9 cellular contexts compared by ENCODE assay signal in the genomic region with DNA sequence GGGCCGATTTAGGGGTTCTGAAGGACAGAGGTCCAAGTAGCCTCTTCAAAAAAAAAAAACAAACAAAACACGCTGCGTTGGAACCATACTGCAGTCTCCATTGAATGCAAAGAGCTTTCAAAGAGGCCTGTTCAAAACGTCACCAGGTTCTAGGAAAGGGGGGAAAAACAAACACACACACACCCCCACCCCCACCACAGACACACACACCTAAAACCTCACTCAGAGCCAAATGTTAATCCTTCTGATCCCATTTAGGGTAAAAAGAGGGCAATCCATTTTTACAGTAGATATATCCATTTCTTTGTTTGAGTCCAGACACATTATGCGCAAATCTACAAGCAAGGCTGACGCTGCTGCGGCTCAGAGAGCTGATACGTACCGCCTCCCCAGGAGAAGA. TPM values are rescaled to one million over a fixed set of nuclear protein-coding genes. Genes with fewer than 3 reads are reported as not detected.
DNase-seq lines count a peak whose midpoint lies in the region; ATAC-seq, FAIRE-seq and TF ChIP-seq lines count a peak whose summit lies in the region.
"Had no signal": no experiment of that assay in that cellular context is flagged by ENCODE, and none has a peak within 500 bp of the region (broad histone marks: within the 10 kb centered on the region; RNA-seq: fewer than 3 reads in every experiment).

No MANE protein-coding gene starts in this region.

- TF ChIP-seq POLR2A in K562 (conservative IDR thresholded peaks at IDR 0.05), result no peak

- H2AFZ ChIP-seq in K562 (ENCODE audit: low read depth, low read length), result no peak overlapping the region

- H4K20me1 ChIP-seq in K562 (replicated peaks; ENCODE audit: control insufficient read depth, insufficient read depth, low read length), result peaks cover 20% of the 10 kb centered on the region

- POLR2A ChIA-PET in K562 (lab: Yijun Ruan, JAX), result interaction anchor here (0.6 to 1.2 kb wide), 5 partner anchors 13 to 182 kb away, joined by 3 to 4 read pairs (median 4); no protein-coding TSS in a partner anchor

- DNase-seq in BE2C (no peak), K562 (ENCODE audit: extremely low read depth in 1 of 4, low spot score in 3 of 4) (peak in 1 of 4 experiments; percentile 16), left colon (no peak), midbrain (lab: John Stamatoyannopoulos, UW) (no peak), COLO829 (ENCODE audit: low spot score) (no peak), NCI-H187 (lab: John Stamatoyannopoulos, UW) (no peak)

- in situ Hi-C loops in K562 (cut with MboI), result no loop called here

- H3K9ac ChIP-seq in HUES6 (ENCODE audit: low read length) (peak overlapping the region; percentile 47), K562 (ENCODE audit: insufficient read depth in 1 of 2, low read depth in 2 of 2, low read length in 2 of 2) (peak overlapping the region; percentile 92 to 100; a peak in 3 of 4 replicates), muscle layer of colon (ENCODE audit: low read length) (peak overlapping the region; percentile 50)

- TF ChIP-seq CTCF in BE2C (IDR thresholded peaks at IDR 0.05; ENCODE audit: low read depth, low read length) (no peak), K562 (IDR thresholded peaks at IDR 0.05 in 2 of 3, conservative IDR thresholded peaks at IDR 0.05 in 1 of 3; ENCODE audit: insufficient read depth in 2 of 3, low read depth in 1 of 3, low read length in 3 of 3) (no peak)

- intact Hi-C loops in K562 (cut with micrococcal nuclease), result loop anchor here (5.0 to 10.0 kb wide), 2 partner anchors 88 to 90 kb away; a partner anchor contains a TSS
- intact Hi-C loops in left colon (cut with DNase I, micrococcal nuclease), result no loop called here

- H3K79me2 ChIP-seq in K562 (ENCODE audit: control insufficient read depth, insufficient read depth, low read length), result peaks cover 67% of the 10 kb centered on the region

- no peak for TF ChIP-seq EP300 in K562 (IDR thresholded peaks at IDR 0.05; ENCODE audit: low read length)

- no peak overlapping the region for H3K27ac ChIP-seq in HUES6 (ENCODE audit: low read depth, low read length)
- peak overlapping the region; percentile 34; the same call in 1 of the 3 replicates for H3K27ac ChIP-seq in K562 (ENCODE audit: extremely low read depth, low read depth, low read length)
- peak overlapping the region; percentile 44 for H3K27ac ChIP-seq in muscle layer of colon (ENCODE audit: low read depth, low read length)

- no peak for FAIRE-seq in K562 (lab: Jason Lieb, UNC)
- FAIRE-seq: small intestine had no signal

- no TSS peak for BruUV-seq in K562 (replicated peaks; lab: Mats Ljungman, UMichigan)

- peak overlapping the region; percentile 88 for H3K4me2 ChIP-seq in K562 (ENCODE audit: insufficient read depth, low read length)

- CTCF ChIA-PET in K562 (lab: Yijun Ruan, JAX; ENCODE audit: low intra/inter-chr PET ratio), result no interaction called here

- no peaks in the 10 kb centered on the region for H3K9me1 ChIP-seq in K562 (ENCODE audit: control insufficient read depth, insufficient read depth, low read length)

- H3K27me3 ChIP-seq in BE2C, result no peaks in the 10 kb centered on the region
- H3K27me3 ChIP-seq in HUES6 (ENCODE audit: control insufficient read depth, insufficient read depth, low read length), result peaks cover 12% of the 10 kb centered on the region
- no peaks in the 10 kb centered on the region for H3K27me3 ChIP-seq in K562 (ENCODE audit: control insufficient read depth in 2 of 2, insufficient read depth in 2 of 2, low read length in 2 of 2)
- no peaks in the 10 kb centered on the region for H3K27me3 ChIP-seq in muscle layer of colon (ENCODE audit: control insufficient read depth in 1 of 2, insufficient read depth in 2 of 2, low read length in 2 of 2)

- TF ChIP-seq RAD21 in K562 (CRISPR knock-in tag; conservative IDR thresholded peaks at IDR 0.05 in 1 of 2, IDR thresholded peaks at IDR 0.05 in 1 of 2), result no peak

- H3K9me3 ChIP-seq in BE2C (no peaks in the 10 kb centered on the region), HUES6 (ENCODE audit: control insufficient read depth, insufficient read depth, low read depth, low read length) (peaks cover 3% of the 10 kb centered on the region; the same call in 1 of the 2 replicates), K562 (replicated peaks; ENCODE audit: control insufficient read depth, insufficient read depth, low read depth, low read length) (no peaks in the 10 kb centered on the region), muscle layer of colon (ENCODE audit: low read length) (no peaks in the 10 kb centered on the region)

- H3K4me1 ChIP-seq in BE2C, result no peaks in the 10 kb centered on the region
- peaks cover 8% of the 10 kb centered on the region; the same call in 1 of the 2 replicates for H3K4me1 ChIP-seq in HUES6 (ENCODE audit: control insufficient read depth, insufficient read depth, low read length)
- peaks cover 7 to 12% of the 10 kb centered on the region in 2 experiments; a peak in 4 of 5 replicates for H3K4me1 ChIP-seq in K562 (replicated peaks in 1 of 2; ENCODE audit: control insufficient read depth in 2 of 2, insufficient read depth in 2 of 2, low read length in 2 of 2)
- no peaks in the 10 kb centered on the region for H3K4me1 ChIP-seq in muscle layer of colon (ENCODE audit: insufficient read depth, low read length)

- 5% methylated on average over 9 of the region's 9 CpGs for WGBS in K562 (ENCODE audit: insufficient coverage, low coverage, missing lambda C conversion rate)

- H3K4me3 ChIP-seq in BE2C (ENCODE audit: low read depth, low read length) (peak overlapping the region; percentile 77), HUES6 (ENCODE audit: low read depth, low read length) (peak overlapping the region; percentile 97), K562 (peak overlapping the region; percentile 84), muscle layer of colon (ENCODE audit: low read depth in 1 of 2, low read length in 2 of 2) (peak overlapping the region in 1 of 2 donors; percentile 68)

- H3K36me3 ChIP-seq in BE2C, result no peaks in the 10 kb centered on the region; the same call in 1 of the 2 replicates
- peaks cover 3% of the 10 kb centered on the region for H3K36me3 ChIP-seq in HUES6 (ENCODE audit: control insufficient read depth, insufficient read depth, low read length)
- peaks cover 34% of the 10 kb centered on the region for H3K36me3 ChIP-seq in K562 (ENCODE audit: control insufficient read depth, insufficient read depth, low read length)
- no peaks in the 10 kb centered on the region for H3K36me3 ChIP-seq in muscle layer of colon (ENCODE audit: insufficient read depth, low read length)

- ATAC-seq in K562, result peak; percentile 6; the same call in 2 of the 3 replicates
- ATAC-seq in left colon, result no peak

RNA-seq across cellular contexts. Expression of a gene that starts 1.4 kb away (rescaled TPM):
- polyA plus RNA-seq in BE2C (2012; ENCODE audit: insufficient read depth, insufficient read length, low read depth), result 16.9 TPM
- total RNA-seq in K562 (2011; cell fraction: chromatin; rRNA removed; ENCODE audit: low replicate concordance), result 16.6 and 45.9 TPM in 2 replicates
- total RNA-seq in K562 (2011; cell fraction: nucleolus; rRNA removed), result 12.7 and 13.9 TPM in 2 replicates
- total RNA-seq in K562 (2011; cell fraction: nucleoplasm; rRNA removed), result 21.9 and 27.9 TPM in 2 replicates
- total RNA-seq in K562 (2014; rRNA removed), result 11.7 and 12.8 TPM in 2 replicates
- 27.2 and 30.1 TPM in 2 replicates for total RNA-seq in K562 (2014; rRNA removed; fragmentation: Illumina TruSeq; extraction: Trizol)
- 20.1 and 20.7 TPM in 2 replicates for total RNA-seq in K562 (2015; rRNA removed; fragmentation: Illumina TruSeq; extraction: Trizol)
- 30.0 and 31.9 TPM in 2 replicates for total RNA-seq in K562 (2021)
- polyA plus RNA-seq in K562 (2011; rRNA removed), result 16.0 and 19.0 TPM in 2 replicates
- 8.5 and 8.7 TPM in 2 replicates for polyA plus RNA-seq in K562 (2011; cell fraction: cytosol; rRNA removed)
- polyA plus RNA-seq in K562 (2011; cell fraction: nucleus; rRNA removed), result 9.6 and 12.1 TPM in 2 replicates
- 14.2 and 21.3 TPM in 2 replicates for polyA plus RNA-seq in K562 (2012)
- polyA plus RNA-seq in K562 (2014; fragmentation: Illumina TruSeq; extraction: Trizol), result 28.7 and 31.9 TPM in 2 replicates
- 10 to 100 TPM in 1 of 2 experiments, 1 to 10 TPM in 1; 8.9 to 10.8 TPM for polyA plus RNA-seq in K562 (2014; fragmentation: Nextera tagmentation; extraction: Ambion mirVana)
- polyA plus RNA-seq in K562 (2014; rRNA removed), result 13.3 and 16.8 TPM in 2 replicates
- polyA minus RNA-seq in K562 (2011; rRNA and poly(A)+ RNA removed), result 28.3 and 31.4 TPM in 2 replicates
- polyA minus RNA-seq in K562 (2011; cell fraction: cytosol; rRNA and poly(A)+ RNA removed), result 14.7 and 20.0 TPM in 2 replicates
- 7.0 and 10.9 TPM in 2 replicates for polyA minus RNA-seq in K562 (2011; cell fraction: nucleus; rRNA and poly(A)+ RNA removed)
- total RNA-seq in left colon, result 1 to 10 TPM; 5.5 to 5.7 TPM

RNA-seq across cellular contexts. Expression of a gene that starts 30.4 kb away (rescaled TPM):
- polyA plus RNA-seq in BE2C (2012; ENCODE audit: insufficient read depth, insufficient read length, low read depth), result 47.2 TPM
- 39.3 and 70.1 TPM in 2 replicates for total RNA-seq in K562 (2011; cell fraction: chromatin; rRNA removed; ENCODE audit: low replicate concordance)
- 23.3 and 40.1 TPM in 2 replicates for total RNA-seq in K562 (2011; cell fraction: nucleolus; rRNA removed)
- 53.6 and 74.2 TPM in 2 replicates for total RNA-seq in K562 (2011; cell fraction: nucleoplasm; rRNA removed)
- total RNA-seq in K562 (2014; rRNA removed), result 21.6 and 24.5 TPM in 2 replicates
- total RNA-seq in K562 (2014; rRNA removed; fragmentation: Illumina TruSeq; extraction: Trizol), result 41.3 and 44.5 TPM in 2 replicates
- 46.9 and 47.8 TPM in 2 replicates for total RNA-seq in K562 (2015; rRNA removed; fragmentation: Illumina TruSeq; extraction: Trizol)
- 48.7 and 52.6 TPM in 2 replicates for total RNA-seq in K562 (2021)
- 51.4 and 75.4 TPM in 2 replicates for polyA plus RNA-seq in K562 (2011; rRNA removed)
- 42.5 and 43.2 TPM in 2 replicates for polyA plus RNA-seq in K562 (2011; cell fraction: cytosol; rRNA removed)
- polyA plus RNA-seq in K562 (2011; cell fraction: nucleus; rRNA removed), result 46.8 and 61.7 TPM in 2 replicates
- 47.9 and 70.3 TPM in 2 replicates for polyA plus RNA-seq in K562 (2012)
- polyA plus RNA-seq in K562 (2014; fragmentation: Illumina TruSeq; extraction: Trizol), result 80.0 and 87.6 TPM in 2 replicates
- polyA plus RNA-seq in K562 (2014; fragmentation: Nextera tagmentation; extraction: Ambion mirVana), result 10 to 100 TPM; 23.8 to 34.0 TPM
- polyA plus RNA-seq in K562 (2014; rRNA removed), result 54.9 and 82.9 TPM in 2 replicates
- polyA minus RNA-seq in K562 (2011; rRNA and poly(A)+ RNA removed), result 25.4 and 28.5 TPM in 2 replicates
- polyA minus RNA-seq in K562 (2011; cell fraction: cytosol; rRNA and poly(A)+ RNA removed), result 26.7 and 34.5 TPM in 2 replicates
- polyA minus RNA-seq in K562 (2011; cell fraction: nucleus; rRNA and poly(A)+ RNA removed), result 18.2 and 28.0 TPM in 2 replicates
- total RNA-seq in left colon, result 10 to 100 TPM; 73.9 to 92.6 TPM

RNA-seq across cellular contexts. Expression of a gene that starts 39.6 kb away (rescaled TPM):
- polyA plus RNA-seq in BE2C (2012; ENCODE audit: insufficient read depth, insufficient read length, low read depth), result 30.6 TPM
- total RNA-seq in K562 (2011; cell fraction: chromatin; rRNA removed; ENCODE audit: low replicate concordance), result 19.0 and 20.6 TPM in 2 replicates
- 15.7 and 16.5 TPM in 2 replicates for total RNA-seq in K562 (2011; cell fraction: nucleolus; rRNA removed)
- total RNA-seq in K562 (2011; cell fraction: nucleoplasm; rRNA removed), result 16.4 and 17.2 TPM in 2 replicates
- total RNA-seq in K562 (2014; rRNA removed) (70.0 and 71.9 TPM in 2 replicates), K562 (2014; rRNA removed; fragmentation: Illumina TruSeq; extraction: Trizol) (71.8 and 74.7 TPM in 2 replicates), K562 (2015; rRNA removed; fragmentation: Illumina TruSeq; extraction: Trizol) (73.7 and 74.6 TPM in 2 replicates), K562 (2021) (40.3 and 40.7 TPM in 2 replicates), left colon (10 to 100 TPM; 15.9 to 21.2 TPM)
- polyA plus RNA-seq in K562 (2011; rRNA removed) (20.8 and 28.0 TPM in 2 replicates), K562 (2014; fragmentation: Illumina TruSeq; extraction: Trizol) (48.5 and 54.5 TPM in 2 replicates), K562 (2014; fragmentation: Nextera tagmentation; extraction: Ambion mirVana) (10 to 100 TPM; 15.0 to 22.5 TPM), K562 (2014; rRNA removed) (37.7 and 45.5 TPM in 2 replicates)
- 14.3 and 21.8 TPM in 2 replicates for polyA plus RNA-seq in K562 (2011; cell fraction: cytosol; rRNA removed)
- 11.0 and 12.4 TPM in 2 replicates for polyA plus RNA-seq in K562 (2011; cell fraction: nucleus; rRNA removed)
- 28.8 and 42.9 TPM in 2 replicates for polyA plus RNA-seq in K562 (2012)
- polyA minus RNA-seq in K562 (2011; rRNA and poly(A)+ RNA removed), result 68.3 and 71.4 TPM in 2 replicates
- polyA minus RNA-seq in K562 (2011; cell fraction: cytosol; rRNA and poly(A)+ RNA removed), result 22.2 and 25.8 TPM in 2 replicates
- polyA minus RNA-seq in K562 (2011; cell fraction: nucleus; rRNA and poly(A)+ RNA removed), result 7.7 and 12.0 TPM in 2 replicates
